ENCODE assay signal across 1 cellular context in the genomic region with DNA sequence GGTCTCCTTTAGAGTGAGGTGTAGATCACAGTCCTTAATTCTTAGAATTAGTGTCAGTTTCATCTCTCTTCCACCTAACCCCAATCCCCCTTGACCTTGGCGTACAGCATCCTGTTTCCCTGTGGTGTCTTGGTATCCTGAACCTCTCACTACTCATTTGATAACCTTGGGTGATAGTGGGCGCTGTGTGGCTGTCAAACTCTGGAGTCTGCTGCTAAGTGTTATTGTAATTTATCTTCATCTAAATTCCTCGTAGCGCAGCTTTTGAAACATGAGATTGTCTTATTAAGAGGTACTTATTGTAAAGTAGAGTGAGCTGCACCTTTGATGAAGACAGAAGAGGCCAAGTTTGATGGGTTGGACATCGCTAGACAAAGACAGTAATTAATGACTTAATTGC.
TF ChIP-seq lines count a peak whose summit lies in the region.

No MANE protein-coding gene starts in this region.

TF ChIP-seq in HEK293, 187 proteins besides CTCF, POLR2A, EP300 and RAD21 (continued from another document and continues in another):
- TF ChIP-seq, protein P1, sequence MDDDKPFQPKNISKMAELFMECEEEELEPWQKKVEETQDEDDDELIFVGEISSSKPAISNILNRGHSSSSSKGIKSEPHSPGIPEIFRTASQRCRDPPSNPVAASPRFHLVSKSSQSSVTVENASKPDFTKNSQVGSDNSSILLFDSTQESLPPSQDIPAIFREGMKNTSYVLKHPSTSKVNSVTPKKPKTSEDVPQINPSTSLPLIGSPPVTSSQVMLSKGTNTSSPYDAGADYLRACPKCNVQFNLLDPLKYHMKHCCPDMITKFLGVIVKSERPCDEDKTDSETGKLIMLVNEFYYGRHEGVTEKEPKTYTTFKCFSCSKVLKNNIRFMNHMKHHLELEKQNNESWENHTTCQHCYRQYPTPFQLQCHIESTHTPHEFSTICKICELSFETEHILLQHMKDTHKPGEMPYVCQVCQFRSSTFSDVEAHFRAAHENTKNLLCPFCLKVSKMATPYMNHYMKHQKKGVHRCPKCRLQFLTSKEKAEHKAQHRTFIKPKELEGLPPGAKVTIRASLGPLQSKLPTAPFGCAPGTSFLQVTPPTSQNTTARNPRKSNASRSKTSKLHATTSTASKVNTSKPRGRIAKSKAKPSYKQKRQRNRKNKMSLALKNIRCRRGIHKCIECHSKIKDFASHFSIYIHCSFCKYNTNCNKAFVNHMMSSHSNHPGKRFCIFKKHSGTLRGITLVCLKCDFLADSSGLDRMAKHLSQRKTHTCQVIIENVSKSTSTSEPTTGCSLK (tag by site-specific recombination; IDR thresholded peaks at IDR 0.05) = no peak
- TF ChIP-seq ZNF549 (tag by site-specific recombination; IDR thresholded peaks at IDR 0.05) (no peak), ZNF23 (tag by site-specific recombination; IDR thresholded peaks at IDR 0.05; ENCODE audit: borderline replicate concordance) (no peak), ZNF146 (tag by site-specific recombination; IDR thresholded peaks at IDR 0.05) (no peak), ZSCAN16 (tag by site-specific recombination; IDR thresholded peaks at IDR 0.05) (no peak), YY2 (tag by site-specific recombination; IDR thresholded peaks at IDR 0.05) (no peak), KLF7 (tag by site-specific recombination; IDR thresholded peaks at IDR 0.05; ENCODE audit: borderline replicate concordance) (no peak), ZNF140 (tag by site-specific recombination; IDR thresholded peaks at IDR 0.05) (no peak), ZNF366 (tag by site-specific recombination; conservative IDR thresholded peaks at IDR 0.05) (0 out of 2 replicates have a peak, but pooled peaks have one; percentile 45), EGR2 (tag by site-specific recombination; IDR thresholded peaks at IDR 0.05; ENCODE audit: low read depth) (no peak), ZNF138 (tag by site-specific recombination; IDR thresholded peaks at IDR 0.05; ENCODE audit: borderline replicate concordance) (no peak), ZNF394 (tag by site-specific recombination; IDR thresholded peaks at IDR 0.05; ENCODE audit: borderline replicate concordance) (no peak), SCRT2 (tag by site-specific recombination; IDR thresholded peaks at IDR 0.05) (no peak), ZNF629 (tag by site-specific recombination; IDR thresholded peaks at IDR 0.05) (no peak), TCF7L2 (IDR thresholded peaks at IDR 0.05; ENCODE audit: borderline replicate concordance, low read depth, low read length) (peak; percentile 90), ZNF837 (tag by site-specific recombination; IDR thresholded peaks at IDR 0.05) (no peak), ZNF132 (tag by site-specific recombination; IDR thresholded peaks at IDR 0.05; ENCODE audit: borderline replicate concordance) (no peak), ZNF677 (tag by site-specific recombination; IDR thresholded peaks at IDR 0.05) (no peak), SETDB1 (IDR thresholded peaks at IDR 0.05; ENCODE audit: insufficient read length, low read length) (no peak), SP3 (tag by site-specific recombination; IDR thresholded peaks at IDR 0.05) (no peak), ZBTB48 (tag by site-specific recombination; IDR thresholded peaks at IDR 0.05) (no peak), ZFHX2 (tag by site-specific recombination; conservative IDR thresholded peaks at IDR 0.05) (no peak), ZNF664 (tag by site-specific recombination; IDR thresholded peaks at IDR 0.05) (no peak), ZNF311 (tag by site-specific recombination; IDR thresholded peaks at IDR 0.05; ENCODE audit: borderline replicate concordance) (no peak), ZNF654 (tag by site-specific recombination; IDR thresholded peaks at IDR 0.05; ENCODE audit: low read depth) (no peak), SCRT1 (tag by site-specific recombination; IDR thresholded peaks at IDR 0.05; ENCODE audit: borderline replicate concordance) (no peak), ZNF843 (tag by site-specific recombination; IDR thresholded peaks at IDR 0.05) (peak; percentile 37; the same call in 1 of the 2 replicates), SP7 (tag by site-specific recombination; IDR thresholded peaks at IDR 0.05) (peak; percentile 48; the same call in 1 of the 2 replicates), ZNF658 (tag by site-specific recombination; IDR thresholded peaks at IDR 0.05) (no peak), ZBTB8A (tag by site-specific recombination; IDR thresholded peaks at IDR 0.05) (no peak), MYNN (tag by site-specific recombination; IDR thresholded peaks at IDR 0.05; ENCODE audit: borderline replicate concordance) (no peak), ZNF335 (tag by site-specific recombination; conservative IDR thresholded peaks at IDR 0.05) (no peak), ZSCAN23 (tag by site-specific recombination; IDR thresholded peaks at IDR 0.05) (no peak), ZNF214 (tag by site-specific recombination; IDR thresholded peaks at IDR 0.05; ENCODE audit: borderline replicate concordance) (no peak), ZNF596 (tag by site-specific recombination; IDR thresholded peaks at IDR 0.05) (no peak), ZNF747 (tag by site-specific recombination; IDR thresholded peaks at IDR 0.05) (no peak), ZBTB17 (tag by site-specific recombination; IDR thresholded peaks at IDR 0.05) (no peak), ZNF239 (tag by site-specific recombination; IDR thresholded peaks at IDR 0.05) (no peak), ZNF155 (tag by site-specific recombination; IDR thresholded peaks at IDR 0.05) (no peak), ZNF19 (tag by site-specific recombination; IDR thresholded peaks at IDR 0.05; ENCODE audit: low read depth) (no peak)
- TF ChIP-seq, protein P2, sequence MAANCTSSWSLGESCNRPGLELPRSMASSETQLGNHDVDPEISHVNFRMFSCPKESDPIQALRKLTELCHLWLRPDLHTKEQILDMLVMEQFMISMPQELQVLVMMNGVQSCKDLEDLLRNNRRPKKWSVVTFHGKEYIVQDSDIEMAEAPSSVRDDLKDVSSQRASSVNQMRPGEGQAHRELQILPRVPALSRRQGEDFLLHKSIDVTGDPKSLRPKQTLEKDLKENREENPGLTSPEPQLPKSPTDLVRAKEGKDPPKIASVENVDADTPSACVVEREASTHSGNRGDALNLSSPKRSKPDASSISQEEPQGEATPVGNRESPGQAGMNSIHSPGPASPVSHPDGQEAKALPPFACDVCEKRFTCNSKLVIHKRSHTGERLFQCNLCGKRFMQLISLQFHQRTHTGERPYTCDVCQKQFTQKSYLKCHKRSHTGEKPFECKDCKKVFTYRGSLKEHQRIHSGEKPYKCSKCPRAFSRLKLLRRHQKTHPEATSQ (tag by site-specific recombination; IDR thresholded peaks at IDR 0.05) = no peak
- TF ChIP-seq, protein P3, sequence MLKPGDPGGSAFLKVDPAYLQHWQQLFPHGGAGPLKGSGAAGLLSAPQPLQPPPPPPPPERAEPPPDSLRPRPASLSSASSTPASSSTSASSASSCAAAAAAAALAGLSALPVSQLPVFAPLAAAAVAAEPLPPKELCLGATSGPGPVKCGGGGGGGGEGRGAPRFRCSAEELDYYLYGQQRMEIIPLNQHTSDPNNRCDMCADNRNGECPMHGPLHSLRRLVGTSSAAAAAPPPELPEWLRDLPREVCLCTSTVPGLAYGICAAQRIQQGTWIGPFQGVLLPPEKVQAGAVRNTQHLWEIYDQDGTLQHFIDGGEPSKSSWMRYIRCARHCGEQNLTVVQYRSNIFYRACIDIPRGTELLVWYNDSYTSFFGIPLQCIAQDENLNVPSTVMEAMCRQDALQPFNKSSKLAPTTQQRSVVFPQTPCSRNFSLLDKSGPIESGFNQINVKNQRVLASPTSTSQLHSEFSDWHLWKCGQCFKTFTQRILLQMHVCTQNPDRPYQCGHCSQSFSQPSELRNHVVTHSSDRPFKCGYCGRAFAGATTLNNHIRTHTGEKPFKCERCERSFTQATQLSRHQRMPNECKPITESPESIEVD (tag by site-specific recombination; IDR thresholded peaks at IDR 0.05) = peak; percentile 65; the same call in 1 of the 2 replicates
- TF ChIP-seq, protein P4, sequence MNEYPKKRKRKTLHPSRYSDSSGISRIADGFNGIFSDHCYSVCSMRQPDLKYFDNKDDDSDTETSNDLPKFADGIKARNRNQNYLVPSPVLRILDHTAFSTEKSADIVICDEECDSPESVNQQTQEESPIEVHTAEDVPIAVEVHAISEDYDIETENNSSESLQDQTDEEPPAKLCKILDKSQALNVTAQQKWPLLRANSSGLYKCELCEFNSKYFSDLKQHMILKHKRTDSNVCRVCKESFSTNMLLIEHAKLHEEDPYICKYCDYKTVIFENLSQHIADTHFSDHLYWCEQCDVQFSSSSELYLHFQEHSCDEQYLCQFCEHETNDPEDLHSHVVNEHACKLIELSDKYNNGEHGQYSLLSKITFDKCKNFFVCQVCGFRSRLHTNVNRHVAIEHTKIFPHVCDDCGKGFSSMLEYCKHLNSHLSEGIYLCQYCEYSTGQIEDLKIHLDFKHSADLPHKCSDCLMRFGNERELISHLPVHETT (tag by site-specific recombination; IDR thresholded peaks at IDR 0.05) = no peak
- TF ChIP-seq, protein P5, sequence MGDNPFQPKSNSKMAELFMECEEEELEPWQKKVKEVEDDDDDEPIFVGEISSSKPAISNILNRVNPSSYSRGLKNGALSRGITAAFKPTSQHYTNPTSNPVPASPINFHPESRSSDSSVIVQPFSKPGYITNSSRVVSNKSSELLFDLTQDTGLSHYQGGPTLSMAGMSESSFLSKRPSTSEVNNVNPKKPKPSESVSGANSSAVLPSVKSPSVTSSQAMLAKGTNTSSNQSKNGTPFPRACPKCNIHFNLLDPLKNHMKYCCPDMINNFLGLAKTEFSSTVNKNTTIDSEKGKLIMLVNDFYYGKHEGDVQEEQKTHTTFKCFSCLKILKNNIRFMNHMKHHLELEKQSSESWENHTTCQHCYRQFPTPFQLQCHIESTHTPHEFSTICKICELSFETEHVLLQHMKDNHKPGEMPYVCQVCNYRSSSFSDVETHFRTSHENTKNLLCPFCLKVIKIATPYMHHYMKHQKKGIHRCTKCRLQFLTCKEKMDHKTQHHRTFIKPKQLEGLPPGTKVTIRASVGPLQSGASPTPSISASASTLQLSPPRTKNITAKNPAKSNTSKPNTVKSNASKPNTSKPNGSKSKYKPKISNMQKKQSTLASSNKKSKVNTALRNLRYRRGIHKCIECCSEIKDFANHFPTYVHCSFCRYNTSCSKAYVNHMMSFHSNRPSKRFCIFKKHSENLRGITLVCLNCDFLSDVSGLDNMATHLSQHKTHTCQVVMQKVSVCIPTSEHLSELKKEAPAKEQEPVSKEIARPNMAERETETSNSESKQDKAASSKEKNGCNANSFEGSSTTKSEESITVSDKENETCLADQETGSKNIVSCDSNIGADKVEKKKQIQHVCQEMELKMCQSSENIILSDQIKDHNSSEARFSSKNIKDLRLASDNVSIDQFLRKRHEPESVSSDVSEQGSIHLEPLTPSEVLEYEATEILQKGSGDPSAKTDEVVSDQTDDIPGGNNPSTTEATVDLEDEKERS (tag by site-specific recombination; IDR thresholded peaks at IDR 0.05) = no peak
- TF ChIP-seq, protein P6, sequence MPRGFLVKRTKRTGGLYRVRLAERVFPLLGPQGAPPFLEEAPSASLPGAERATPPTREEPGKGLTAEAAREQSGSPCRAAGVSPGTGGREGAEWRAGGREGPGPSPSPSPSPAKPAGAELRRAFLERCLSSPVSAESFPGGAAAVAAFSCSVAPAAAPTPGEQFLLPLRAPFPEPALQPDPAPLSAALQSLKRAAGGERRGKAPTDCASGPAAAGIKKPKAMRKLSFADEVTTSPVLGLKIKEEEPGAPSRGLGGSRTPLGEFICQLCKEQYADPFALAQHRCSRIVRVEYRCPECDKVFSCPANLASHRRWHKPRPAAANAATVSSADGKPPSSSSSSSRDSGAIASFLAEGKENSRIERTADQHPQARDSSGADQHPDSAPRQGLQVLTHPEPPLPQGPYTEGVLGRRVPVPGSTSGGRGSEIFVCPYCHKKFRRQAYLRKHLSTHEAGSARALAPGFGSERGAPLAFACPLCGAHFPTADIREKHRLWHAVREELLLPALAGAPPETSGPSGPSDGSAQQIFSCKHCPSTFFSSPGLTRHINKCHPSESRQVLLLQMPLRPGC (tag by site-specific recombination; IDR thresholded peaks at IDR 0.05) = 0 out of 2 replicates have a peak, but pooled peaks have one; percentile 49
- TF ChIP-seq, protein P7, sequence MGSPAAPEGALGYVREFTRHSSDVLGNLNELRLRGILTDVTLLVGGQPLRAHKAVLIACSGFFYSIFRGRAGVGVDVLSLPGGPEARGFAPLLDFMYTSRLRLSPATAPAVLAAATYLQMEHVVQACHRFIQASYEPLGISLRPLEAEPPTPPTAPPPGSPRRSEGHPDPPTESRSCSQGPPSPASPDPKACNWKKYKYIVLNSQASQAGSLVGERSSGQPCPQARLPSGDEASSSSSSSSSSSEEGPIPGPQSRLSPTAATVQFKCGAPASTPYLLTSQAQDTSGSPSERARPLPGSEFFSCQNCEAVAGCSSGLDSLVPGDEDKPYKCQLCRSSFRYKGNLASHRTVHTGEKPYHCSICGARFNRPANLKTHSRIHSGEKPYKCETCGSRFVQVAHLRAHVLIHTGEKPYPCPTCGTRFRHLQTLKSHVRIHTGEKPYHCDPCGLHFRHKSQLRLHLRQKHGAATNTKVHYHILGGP (tag by site-specific recombination; IDR thresholded peaks at IDR 0.05) = no peak
- TF ChIP-seq, protein P8, sequence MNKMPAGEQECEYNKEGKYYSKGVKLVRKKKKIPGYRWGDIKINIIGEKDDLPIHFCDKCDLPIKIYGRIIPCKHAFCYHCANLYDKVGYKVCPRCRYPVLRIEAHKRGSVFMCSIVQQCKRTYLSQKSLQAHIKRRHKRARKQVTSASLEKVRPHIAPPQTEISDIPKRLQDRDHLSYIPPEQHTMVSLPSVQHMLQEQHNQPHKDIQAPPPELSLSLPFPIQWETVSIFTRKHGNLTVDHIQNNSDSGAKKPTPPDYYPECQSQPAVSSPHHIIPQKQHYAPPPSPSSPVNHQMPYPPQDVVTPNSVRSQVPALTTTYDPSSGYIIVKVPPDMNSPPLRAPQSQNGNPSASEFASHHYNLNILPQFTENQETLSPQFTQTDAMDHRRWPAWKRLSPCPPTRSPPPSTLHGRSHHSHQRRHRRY (tag by site-specific recombination; IDR thresholded peaks at IDR 0.05) = no peak
- TF ChIP-seq, protein P9, sequence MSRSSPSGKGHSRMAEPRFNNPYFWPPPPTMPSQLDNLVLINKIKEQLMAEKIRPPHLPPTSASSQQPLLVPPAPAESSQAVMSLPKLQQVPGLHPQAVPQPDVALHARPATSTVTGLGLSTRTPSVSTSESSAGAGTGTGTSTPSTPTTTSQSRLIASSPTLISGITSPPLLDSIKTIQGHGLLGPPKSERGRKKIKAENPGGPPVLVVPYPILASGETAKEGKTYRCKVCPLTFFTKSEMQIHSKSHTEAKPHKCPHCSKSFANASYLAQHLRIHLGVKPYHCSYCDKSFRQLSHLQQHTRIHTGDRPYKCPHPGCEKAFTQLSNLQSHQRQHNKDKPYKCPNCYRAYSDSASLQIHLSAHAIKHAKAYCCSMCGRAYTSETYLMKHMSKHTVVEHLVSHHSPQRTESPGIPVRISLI (tag by site-specific recombination; IDR thresholded peaks at IDR 0.05) = peak; percentile 40; the same call in 1 of the 2 replicates
